22 cellular contexts compared by ENCODE assay signal in genomic region chr6:701215-701614, GRCh38. TPM values are rescaled to one million over a fixed set of nuclear protein-coding genes. Genes with fewer than 3 reads are reported as not detected.
"Had no signal": no experiment of that assay in that cellular context is flagged by ENCODE, and none has a peak within 500 bp of the region (broad histone marks: within the 10 kb centered on the region; RNA-seq: fewer than 3 reads in every experiment).

No MANE protein-coding gene starts in this region.

- H3K9ac ChIP-seq: KMS-11 had no signal

- H3K9me3 ChIP-seq: Peyer's patch, SJCRH30 had no signal

- H3K27ac ChIP-seq: HL-60, KMS-11, PC-9, Peyer's patch, SJCRH30 had no signal

- H3K4me1 Mint-ChIP-seq: T-cell had no signal

- ATAC-seq: Right ventricle myocardium inferior, T-cell had no signal

- H3K27ac Mint-ChIP-seq: T-helper 1 cell treated with Interleukin-12 subunit alpha and Interleukin-12 subunit beta and Interleukin-4 antibody, amounts not matched to agents 30 μg/mL and 1 μg/mL, for 36 hours had no signal

- H3K36me3 ChIP-seq: Peyer's patch, SJCRH30 had no signal

- FAIRE-seq: HTR-8/SVneo had no signal

- H3K36me3 Mint-ChIP-seq: T-cell had no signal

- H3K4me3 Mint-ChIP-seq: T-cell; T-helper 1 cell treated with Interleukin-12 subunit alpha and Interleukin-12 subunit beta and Interleukin-4 antibody, amounts not matched to agents 30 μg/mL and 1 μg/mL, for 36 hours had no signal

- H3K4me1 ChIP-seq: Peyer's patch, SJCRH30 had no signal

- H3K27me3 ChIP-seq: Peyer's patch, SJCRH30 had no signal

- H3K4me2 ChIP-seq: KMS-11, PC-9 had no signal

- H2AFZ ChIP-seq: PC-9 had no signal

- DNase-seq: IMR-90, Kasumi-1, MM.1S, NCI-H1092 treated with DMSO at 0.1 percent for 48 hours, NCI-H1436, NCI-H187, NCI-H2029, NCI-H2081 treated with DMSO at 0.1 percent for 48 hours, NCI-H2227 treated with DMSO at 0.1 percent for 48 hours, NCI-H524, NCI-H774, PC-9, Peyer's patch, SHP77 treated with DMSO at 0.1 percent for 48 hours, SJCRH30, SW 1271, T-cell had no signal

- H3K4me3 ChIP-seq: PC-9, Peyer's patch, SJCRH30 had no signal

- H3K9me3 Mint-ChIP-seq: T-cell; T-helper 1 cell treated with Interleukin-12 subunit alpha and Interleukin-12 subunit beta and Interleukin-4 antibody, amounts not matched to agents 30 μg/mL and 1 μg/mL, for 36 hours had no signal

RNA-seq across cellular contexts. Expression of gene HUS1B, which starts 44.3 kb away (rescaled TPM):
- total RNA-seq: Right ventricle myocardium inferior had no signal
